In the genomic region with DNA sequence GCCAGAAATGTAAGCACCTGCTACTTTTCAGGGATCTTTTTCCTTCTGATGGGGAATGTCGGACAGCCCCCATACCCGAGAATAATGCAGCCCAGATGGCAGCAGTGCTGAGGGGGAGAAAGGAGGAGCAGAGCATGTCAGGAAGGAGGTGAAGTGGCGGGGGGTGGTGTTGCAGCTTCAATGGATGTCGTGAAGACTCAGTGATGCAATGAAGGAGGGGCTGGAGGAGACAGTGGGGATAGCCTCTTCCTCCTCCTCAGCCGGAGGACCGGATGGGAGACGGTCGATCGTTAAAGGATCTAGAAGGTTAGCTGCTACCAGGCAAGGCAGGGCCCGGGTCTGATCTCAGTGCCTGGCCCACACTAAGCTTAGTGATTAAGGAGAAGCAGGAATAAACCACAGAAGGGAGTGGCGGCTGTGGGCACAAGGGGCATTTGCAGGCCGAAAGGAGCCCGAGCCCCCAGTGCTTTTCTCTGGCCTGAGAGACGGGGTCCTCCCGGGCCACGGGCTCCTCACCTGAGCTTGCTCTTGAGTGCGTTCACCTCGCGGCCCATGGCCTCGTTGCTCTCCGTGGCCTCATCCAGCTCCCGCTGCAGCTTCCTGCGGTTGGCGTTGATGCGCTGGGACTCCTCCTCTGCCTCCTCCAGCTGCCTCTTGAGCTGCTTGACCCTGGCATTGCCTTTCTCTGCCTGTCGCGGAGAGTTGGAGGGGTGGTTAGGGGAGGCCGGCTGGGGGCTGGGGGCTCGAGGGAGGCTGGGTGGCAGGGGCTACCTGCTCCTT, we compare ENCODE assay signal across 18 cellular contexts.
"Had no signal": no experiment of that assay in that cellular context is flagged by ENCODE, and none has a peak within 500 bp of the region (broad histone marks: within the 10 kb centered on the region; RNA-seq: fewer than 3 reads in every experiment).

No MANE protein-coding gene starts in this region.

- H3K27ac Mint-ChIP-seq: activated CD8-positive, alpha-beta T cell treated with anti-CD3 and anti-CD28 coated beads for 36 hours; activated naive CD8-positive, alpha-beta T cell; neural progenitor cell had no signal

- H3K36me3 ChIP-seq: neural progenitor cell had no signal

- H3K27me3 Mint-ChIP-seq: activated CD4-positive, alpha-beta T cell treated with anti-CD3 and anti-CD28 coated beads, Interleukin-2, amount 10 ng/mL, durations not matched to agents 24 days and 14 days; activated CD8-positive, alpha-beta T cell treated with anti-CD3 and anti-CD28 coated beads for 36 hours; activated naive CD8-positive, alpha-beta T cell had no signal

- H3K4me1 ChIP-seq: heart right ventricle, left ventricle myocardium inferior, neural progenitor cell, psoas muscle, upper lobe of right lung had no signal

- ATAC-seq: activated CD8-positive, alpha-beta T cell treated with anti-CD3 and anti-CD28 coated beads for 36 hours; activated T-cell treated with anti-CD3 and anti-CD28 coated beads, Interleukin-2, amount 50 U/mL, for 4 hours; esophagus mucosa; heart right ventricle; psoas muscle; upper lobe of right lung had no signal

- H3K27me3 ChIP-seq: heart right ventricle, neural progenitor cell, upper lobe of right lung had no signal

- H3K9ac ChIP-seq: neural progenitor cell had no signal

- DNase-seq: activated CD4-positive, alpha-beta T cell treated with anti-CD3 and anti-CD28 coated beads, Interleukin-2, amount 10 ng/mL, durations not matched to agents 24 days and 14 days; activated CD8-positive, alpha-beta T cell treated with anti-CD3 and anti-CD28 coated beads for 36 hours; activated effector memory CD4-positive, alpha-beta T cell treated with anti-CD3 and anti-CD28 coated beads, Interleukin-2, amount 50 U/mL, for 16 hours; activated T-cell treated with anti-CD3 and anti-CD28 coated beads, Interleukin-2, amount 50 U/mL, for 4 hours; effector CD4-positive, alpha-beta T cell; heart right ventricle; kidney glomerular epithelial cell; left ventricle myocardium inferior; mammary epithelial cell; psoas muscle; right cardiac atrium; small intestine; stimulated activated CD4-positive, alpha-beta T cell treated with anti-CD3 and anti-CD28 coated beads, Interleukin-15, amount 100 ng/mL, for 24 hours; stimulated activated CD4-positive, alpha-beta T cell treated with anti-CD3 and anti-CD28 coated beads, Interleukin-2, amount 100 ng/mL, for 48 hours; upper lobe of right lung had no signal

- H3K9me3 Mint-ChIP-seq: activated CD4-positive, alpha-beta T cell treated with anti-CD3 and anti-CD28 coated beads, Interleukin-2, amount 10 ng/mL, durations not matched to agents 24 days and 14 days; activated CD8-positive, alpha-beta T cell treated with anti-CD3 and anti-CD28 coated beads for 36 hours; activated T-cell treated with anti-CD3 and anti-CD28 coated beads, Interleukin-2, amount 50 U/mL, for 4 hours; neural progenitor cell had no signal

- H3K9me3 ChIP-seq: heart right ventricle, left ventricle myocardium inferior, psoas muscle, upper lobe of right lung had no signal

- H3K4me3 ChIP-seq: heart right ventricle, left ventricle myocardium inferior, neural progenitor cell, psoas muscle, upper lobe of right lung had no signal

- H3K4me3 Mint-ChIP-seq: activated CD4-positive, alpha-beta T cell treated with anti-CD3 and anti-CD28 coated beads, Interleukin-2, amount 10 ng/mL, durations not matched to agents 24 days and 14 days; activated CD8-positive, alpha-beta T cell treated with anti-CD3 and anti-CD28 coated beads for 36 hours; activated naive CD8-positive, alpha-beta T cell; activated T-cell treated with anti-CD3 and anti-CD28 coated beads, Interleukin-2, amount 50 U/mL, for 4 hours; neural progenitor cell had no signal

- H3K27ac ChIP-seq: heart right ventricle, left ventricle myocardium inferior, neural progenitor cell, psoas muscle, upper lobe of right lung had no signal
